ENCODE assay signal across 8 cellular contexts in the genomic region with DNA sequence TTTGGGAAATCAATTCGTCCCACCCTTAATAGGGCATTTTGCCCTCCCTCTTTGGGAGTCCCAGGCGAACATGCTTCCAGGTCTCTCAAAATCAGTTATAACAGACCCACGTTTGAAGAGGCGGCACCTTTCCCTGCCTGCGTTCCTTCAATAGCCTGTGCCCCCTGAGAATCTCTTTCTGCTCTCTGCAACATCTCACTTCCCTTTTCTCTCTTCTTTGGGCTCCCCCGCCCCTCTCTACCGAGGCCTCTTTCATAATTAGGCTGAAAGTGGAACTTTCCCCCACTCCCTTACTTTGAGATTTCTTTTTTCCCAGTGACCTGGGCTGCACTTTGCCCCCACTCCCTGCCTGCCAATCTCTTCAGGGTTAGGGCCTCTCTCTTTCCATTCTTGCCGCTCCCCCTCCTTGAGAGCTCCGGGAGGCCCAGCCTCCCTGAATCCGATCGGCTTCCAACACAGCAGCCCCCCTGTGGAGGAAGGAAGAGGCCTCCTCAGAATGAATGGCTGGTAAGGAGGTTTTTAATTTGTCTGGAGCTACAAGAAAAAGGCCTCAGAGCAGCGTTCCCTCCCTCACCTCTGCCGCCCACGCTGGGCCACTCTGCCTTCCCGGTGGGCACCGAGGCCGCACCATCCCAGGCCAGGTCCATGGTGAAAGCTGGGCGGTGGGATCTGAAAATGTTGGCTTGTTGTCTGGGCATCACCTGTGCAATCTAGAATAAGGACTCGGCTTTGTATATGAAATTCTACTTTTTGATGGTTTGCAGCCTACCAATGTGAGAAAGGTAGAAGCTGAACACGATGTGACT.
DNase-seq lines count a peak whose midpoint lies in the region; ATAC-seq and TF ChIP-seq lines count a peak whose summit lies in the region.

No MANE protein-coding gene starts in this region.

- H3K27ac ChIP-seq in osteoblast (ENCODE audit: low read depth, low read length): no peak overlapping the region

- H3K9ac ChIP-seq in adipocyte (ENCODE audit: low read length): no peak overlapping the region

- TF ChIP-seq CTCF in BE2C (IDR thresholded peaks at IDR 0.05; ENCODE audit: low read depth, low read length) (no peak), osteoblast (IDR thresholded peaks at IDR 0.05; ENCODE audit: extremely low read depth, low read depth, low read length) (no peak)

- H3K27me3 ChIP-seq in BE2C (no peaks in the 10 kb centered on the region), adipocyte (replicated peaks; ENCODE audit: control insufficient read depth, insufficient read depth, low read length) (no peaks in the 10 kb centered on the region), osteoblast (ENCODE audit: insufficient read depth, low read length) (peaks cover 3% of the 10 kb centered on the region)

- ATAC-seq in GM19438 (IDR thresholded peaks at IDR 0.05; ENCODE audit: low read depth, unreplicated experiment) (peak; percentile 94), HG03175 (IDR thresholded peaks at IDR 0.05; ENCODE audit: unreplicated experiment) (peak; percentile 94)

- H3K79me2 ChIP-seq in osteoblast (ENCODE audit: insufficient read depth, low read length): no peaks in the 10 kb centered on the region

- no peak overlapping the region for H3K4me2 ChIP-seq in osteoblast (ENCODE audit: insufficient read depth, low read length)

- H3K4me3 Mint-ChIP-seq in activated CD4-positive, alpha-beta T cell treated with anti-CD3 and anti-CD28 coated beads, Interleukin-2, amount 10 ng/mL, durations not matched to agents 7 days and 5 days: no peak overlapping the region

- H3K4me1 ChIP-seq in BE2C: peaks cover 44% of the 10 kb centered on the region
- peaks cover 20% of the 10 kb centered on the region for H3K4me1 ChIP-seq in adipocyte (ENCODE audit: control insufficient read depth, insufficient read depth, low read length)
- H3K4me1 ChIP-seq in osteoblast (ENCODE audit: insufficient read depth, low read length): no peaks in the 10 kb centered on the region

- H3K27me3 Mint-ChIP-seq in activated CD4-positive, alpha-beta T cell treated with anti-CD3 and anti-CD28 coated beads, Interleukin-2, amount 10 ng/mL, durations not matched to agents 7 days and 5 days: no peaks in the 10 kb centered on the region

- H3K9me3 ChIP-seq in BE2C: no peaks in the 10 kb centered on the region
- peaks cover 17% of the 10 kb centered on the region for H3K9me3 ChIP-seq in adipocyte (ENCODE audit: control insufficient read depth, low read length)
- H3K9me3 ChIP-seq in osteoblast (ENCODE audit: low read depth, low read length): no peaks in the 10 kb centered on the region

- no peaks in the 10 kb centered on the region for H3K4me1 Mint-ChIP-seq in activated CD4-positive, alpha-beta T cell treated with anti-CD3 and anti-CD28 coated beads, Interleukin-2, amount 10 ng/mL, durations not matched to agents 7 days and 5 days

- peaks cover 2% of the 10 kb centered on the region for H3K9me3 Mint-ChIP-seq in activated CD4-positive, alpha-beta T cell treated with anti-CD3 and anti-CD28 coated beads, Interleukin-2, amount 10 ng/mL, durations not matched to agents 7 days and 5 days

- no peak overlapping the region for H2AFZ ChIP-seq in osteoblast (ENCODE audit: low read length)

- DNase-seq in BE2C: no peak
- DNase-seq in adipocyte (ENCODE audit: low read depth): no peak
- no peak for DNase-seq in osteoblast (ENCODE audit: insufficient read length, low spot score, missing footprints)
- no peak for DNase-seq in activated CD4-positive, alpha-beta T cell treated with anti-CD3 and anti-CD28 coated beads, Interleukin-2, amount 10 ng/mL, durations not matched to agents 7 days and 5 days
- DNase-seq in nucleus accumbens (lab: John Stamatoyannopoulos, UW): no peak
- DNase-seq in stimulated activated naive CD4-positive, alpha-beta T cell (lab: John Stamatoyannopoulos, UW): no peak

- CTCF ChIA-PET in activated CD4-positive, alpha-beta T cell treated with anti-CD3 and anti-CD28 coated beads, Interleukin-2, amount 10 ng/mL, durations not matched to agents 7 days and 5 days (lab: Charles Lee): interaction anchor here (0.5 to 1.3 kb wide), 4 partner anchors 30 to 267 kb away, joined by 3 to 5 read pairs (median 4); no protein-coding TSS in a partner anchor

- H3K27ac Mint-ChIP-seq in activated CD4-positive, alpha-beta T cell treated with anti-CD3 and anti-CD28 coated beads, Interleukin-2, amount 10 ng/mL, durations not matched to agents 7 days and 5 days: no peak overlapping the region

- H3K4me3 ChIP-seq in BE2C (ENCODE audit: low read depth, low read length) (peak overlapping the region; percentile 45; the same call in 1 of the 2 replicates), adipocyte (ENCODE audit: low read length) (peak overlapping the region; percentile 43), osteoblast (ENCODE audit: insufficient read depth, low read length) (no peak overlapping the region)

- POLR2A ChIA-PET in activated CD4-positive, alpha-beta T cell treated with anti-CD3 and anti-CD28 coated beads, Interleukin-2, amount 10 ng/mL, durations not matched to agents 7 days and 5 days (lab: Charles Lee): no interaction called here

- no peaks in the 10 kb centered on the region for H3K36me3 Mint-ChIP-seq in activated CD4-positive, alpha-beta T cell treated with anti-CD3 and anti-CD28 coated beads, Interleukin-2, amount 10 ng/mL, durations not matched to agents 7 days and 5 days (ENCODE audit: low read depth)

- H3K36me3 ChIP-seq in BE2C: no peaks in the 10 kb centered on the region
- no peaks in the 10 kb centered on the region for H3K36me3 ChIP-seq in adipocyte (ENCODE audit: control insufficient read depth, insufficient read depth, low read length, severe bottlenecking)
- no peaks in the 10 kb centered on the region for H3K36me3 ChIP-seq in osteoblast (ENCODE audit: insufficient read depth, low read length)

- no peaks in the 10 kb centered on the region for H4K20me1 ChIP-seq in osteoblast (ENCODE audit: insufficient read depth, low read length)
